Comparison of ENCODE assay signal across 23 cellular contexts in the genomic region with DNA sequence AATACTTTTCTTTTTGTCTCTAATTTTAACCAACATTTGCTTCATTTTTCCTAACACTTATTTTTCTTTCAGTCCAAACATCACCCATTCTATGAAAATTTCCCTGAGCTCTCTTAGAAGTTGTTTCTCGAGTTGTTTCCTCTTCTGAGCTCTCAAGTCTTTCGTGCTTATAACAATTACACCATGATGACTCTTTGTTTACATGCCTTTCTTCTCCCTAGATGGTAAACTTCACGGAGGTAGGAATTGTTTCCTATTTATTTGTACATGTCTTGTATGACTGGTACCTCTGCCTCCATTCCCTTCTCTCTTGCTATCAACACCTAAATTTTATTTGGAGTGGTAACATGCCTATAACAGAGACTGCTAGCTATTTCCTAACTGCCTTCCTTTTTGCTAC.
"Had no signal": no experiment of that assay in that cellular context is flagged by ENCODE, and none has a peak within 500 bp of the region (broad histone marks: within the 10 kb centered on the region; RNA-seq: fewer than 3 reads in every experiment).

No MANE protein-coding gene starts in this region.

- H3K36me3 ChIP-seq: brain microvascular endothelial cell had no signal

- H3K9me3 Mint-ChIP-seq: activated CD4-positive, alpha-beta memory T cell treated with anti-CD3 and anti-CD28 coated beads, Interleukin-2, amount 10 ng/mL, durations not matched to agents 7 days and 5 days; activated T-helper 1 cell treated with anti-CD3 and anti-CD28 coated beads, Interleukin-12 subunit alpha, Interleukin-12 subunit beta, Interleukin-2, Interleukin-4 antibody, amounts not matched to agents 30 ng/mL and 10 ng/mL and 1 ng/mL, durations not matched to agents 14 hours and 24 hours and 36 hours had no signal

- H3K27ac Mint-ChIP-seq: activated CD4-positive, alpha-beta memory T cell treated with anti-CD3 and anti-CD28 coated beads, Interleukin-2, amount 10 ng/mL, durations not matched to agents 7 days and 5 days; activated naive CD8-positive, alpha-beta T cell; activated T-helper 1 cell treated with anti-CD3 and anti-CD28 coated beads, Interleukin-12 subunit alpha, Interleukin-12 subunit beta, Interleukin-2, Interleukin-4 antibody, amounts not matched to agents 30 ng/mL and 10 ng/mL and 1 ng/mL, durations not matched to agents 14 hours and 24 hours and 36 hours had no signal

- H3K27me3 ChIP-seq: brain microvascular endothelial cell, Peyer's patch had no signal

- H3K27ac ChIP-seq: brain microvascular endothelial cell, Peyer's patch had no signal

- H3K4me3 Mint-ChIP-seq: activated CD4-positive, alpha-beta memory T cell treated with anti-CD3 and anti-CD28 coated beads, Interleukin-2, amount 10 ng/mL, durations not matched to agents 7 days and 5 days; activated naive CD8-positive, alpha-beta T cell; activated T-helper 1 cell treated with anti-CD3 and anti-CD28 coated beads, Interleukin-12 subunit alpha, Interleukin-12 subunit beta, Interleukin-2, Interleukin-4 antibody, amounts not matched to agents 30 ng/mL and 10 ng/mL and 1 ng/mL, durations not matched to agents 14 hours and 24 hours and 36 hours had no signal

- H3K4me3 ChIP-seq: Peyer's patch had no signal

- DNase-seq: activated CD4-positive, alpha-beta memory T cell treated with anti-CD3 and anti-CD28 coated beads, Interleukin-2, amount 10 ng/mL, durations not matched to agents 7 days and 5 days; activated CD4-positive, alpha-beta T cell treated with anti-CD3 and anti-CD28 coated beads, Interleukin-2, amount 50 U/mL, for 1 hour; activated CD4-positive, CD25-positive, alpha-beta regulatory T cell; activated effector memory CD4-positive, alpha-beta T cell treated with Interleukin-2 at 50 U/mL for 16 hours; activated naive CD4-positive, alpha-beta T cell; activated T-cell treated with anti-CD3 and anti-CD28 coated beads, Interleukin-2, amount 50 U/mL, for 1 hour; brain microvascular endothelial cell; cerebellar nuclear complex; Kasumi-1; KBM-7; NCI-H1092; NCI-H1417; NCI-H2029 treated with DMSO at 0.1 percent for 48 hours; NCI-H510A treated with DMSO at 0.1 percent for 48 hours; NCI-H69; NK-92 treated with Interleukin-12 subunit alpha and Interleukin-12 subunit beta, amount 100 ng/mL, for 24 hours; OCI-M1; Peyer's patch; SHP77; T-helper 2 cell; T1000 had no signal

- H3K27me3 Mint-ChIP-seq: activated CD4-positive, alpha-beta memory T cell treated with anti-CD3 and anti-CD28 coated beads, Interleukin-2, amount 10 ng/mL, durations not matched to agents 7 days and 5 days; activated naive CD8-positive, alpha-beta T cell had no signal

- H3K9me3 ChIP-seq: Peyer's patch had no signal
